ENCODE assay signal across 19 cellular contexts in genomic region chr3:43954321-43954720, GRCh38.
DNase-seq lines count a peak whose midpoint lies in the region; ATAC-seq, FAIRE-seq and TF ChIP-seq lines count a peak whose summit lies in the region.
"Had no signal": no experiment of that assay in that cellular context is flagged by ENCODE, and none has a peak within 500 bp of the region (broad histone marks: within the 10 kb centered on the region; RNA-seq: fewer than 3 reads in every experiment).

No MANE protein-coding gene starts in this region.

- POLR2A ChIA-PET in PC-3 (lab: Charles Lee; ENCODE audit: unreplicated experiment): no interaction called here

- peaks cover 9 to 49% (median 24%) of the 10 kb centered on the region in 10 experiments; a peak in 19 of 20 replicates for H3K4me1 ChIP-seq in BLaER1 treated with 17β-estradiol and CSF1 and Interleukin-3, amounts not matched to agents 10 nM and 100 nM
- peaks cover 14% of the 10 kb centered on the region for H3K4me1 ChIP-seq in PC-3 (ENCODE audit: insufficient read depth, low read length)
- peaks cover 12% of the 10 kb centered on the region for H3K4me1 ChIP-seq in skeletal muscle satellite cell (ENCODE audit: control insufficient read depth, insufficient read depth, low read length)

- TF ChIP-seq CTCF in PC-3 (conservative IDR thresholded peaks at IDR 0.05; ENCODE audit: low read depth, low read length): no peak

- H3K27ac ChIP-seq in BLaER1 treated with 17β-estradiol and CSF1 and Interleukin-3, amounts not matched to agents 10 nM and 100 nM: no peak overlapping the region; a peak in 1 of 22 replicates
- no peak overlapping the region for H3K27ac ChIP-seq in PC-3 (ENCODE audit: low read length)
- H3K27ac ChIP-seq: BLaER1 had no signal

- H3K9ac ChIP-seq in BLaER1 treated with 17β-estradiol and CSF1 and Interleukin-3, amounts not matched to agents 10 nM and 100 nM: no peak overlapping the region
- H3K9ac ChIP-seq in PC-3 (ENCODE audit: low read length): no peak overlapping the region
- H3K9ac ChIP-seq in skeletal muscle satellite cell (ENCODE audit: low read depth, low read length): no peak overlapping the region
- H3K9ac ChIP-seq: BLaER1 had no signal

- intact Hi-C loops in PC-3 (cut with micrococcal nuclease) (loop anchor here (10.0 kb wide), 1 partner anchor 80 kb away; no protein-coding TSS in a partner anchor), left colon (cut with DNase I, micrococcal nuclease) (no loop called here), sciatic nerve (cut with DNase I) (no loop called here)

- no peaks in the 10 kb centered on the region for H3K79me2 ChIP-seq in PC-3 (ENCODE audit: low read length)

- H2AFZ ChIP-seq in PC-3 (ENCODE audit: low read length): 0 out of 2 replicates have a peak overlapping the region, but pooled peaks have one; percentile 11

- FAIRE-seq in H54 (lab: Jason Lieb, UNC): no peak
- FAIRE-seq: D721Med, GM18507 had no signal

- H3K9me2 ChIP-seq in PC-3 (replicated peaks; ENCODE audit: low read length): 0 out of 2 replicates have a peak, but pooled peaks cover 3% of the 10 kb centered on the region

- ATAC-seq in PC-3: no peak
- ATAC-seq in left colon: peak; percentile 89
- no peak for ATAC-seq in sciatic nerve

- no peaks in the 10 kb centered on the region; a peak in 1 of 22 replicates for H4K20me1 ChIP-seq in BLaER1 treated with 17β-estradiol and CSF1 and Interleukin-3, amounts not matched to agents 10 nM and 100 nM
- no peaks in the 10 kb centered on the region for H4K20me1 ChIP-seq in PC-3 (ENCODE audit: low read length)
- H4K20me1 ChIP-seq: BLaER1 had no signal

- peak overlapping the region in 7 of 11 experiments; percentile 1 to 84 (median 47); a peak in 10 of 22 replicates for H3K4me2 ChIP-seq in BLaER1 treated with 17β-estradiol and CSF1 and Interleukin-3, amounts not matched to agents 10 nM and 100 nM
- H3K4me2 ChIP-seq in PC-3 (ENCODE audit: low read length): peak overlapping the region; percentile 67
- H3K4me2 ChIP-seq in skeletal muscle satellite cell (ENCODE audit: low read length): peak overlapping the region; percentile 73

- no peaks in the 10 kb centered on the region for H3K27me3 ChIP-seq in BLaER1 treated with 17β-estradiol and CSF1 and Interleukin-3, amounts not matched to agents 10 nM and 100 nM
- H3K27me3 ChIP-seq in PC-3 (ENCODE audit: low read length) (no peaks in the 10 kb centered on the region), skeletal muscle satellite cell (ENCODE audit: control insufficient read depth, insufficient read depth, low read length) (peaks cover 55% of the 10 kb centered on the region)
- H3K27me3 ChIP-seq: BLaER1 had no signal

- no peak overlapping the region for H3K4me3 ChIP-seq in BLaER1 treated with 17β-estradiol and CSF1 and Interleukin-3, amounts not matched to agents 10 nM and 100 nM
- H3K4me3 ChIP-seq in PC-3 (ENCODE audit: low read length) (no peak overlapping the region; the same call in 1 of the 2 replicates), skeletal muscle satellite cell (ENCODE audit: low read length) (no peak overlapping the region)
- H3K4me3 ChIP-seq: BLaER1 had no signal

- H3K9me3 ChIP-seq in BLaER1 treated with 17β-estradiol and CSF1 and Interleukin-3, amounts not matched to agents 10 nM and 100 nM (replicated peaks in 1 of 11): no peaks in the 10 kb centered on the region
- H3K9me3 ChIP-seq in PC-3 (ENCODE audit: low read length): no peaks in the 10 kb centered on the region
- H3K9me3 ChIP-seq in skeletal muscle satellite cell (replicated peaks; ENCODE audit: low read length): no peaks in the 10 kb centered on the region
- H3K9me3 ChIP-seq: BLaER1 had no signal

- CTCF ChIA-PET in PC-3 (lab: Charles Lee): interaction anchor here (1.0 kb wide), 1 partner anchor 99 kb away, joined by 4 read pairs; no protein-coding TSS in a partner anchor

- no TSS peak for BruUV-seq in PC-3 (replicated peaks; lab: Mats Ljungman, UMichigan)

- DNase-seq in PC-3: no peak
- no peak for DNase-seq in left colon
- no peak for DNase-seq in T-helper 9 cell
- DNase-seq in sciatic nerve (ENCODE audit: low spot score): no peak
- DNase-seq in H54 (ENCODE audit: insufficient read length, low spot score): no peak
- DNase-seq: CD4-positive, alpha-beta T cell; H7; KG1; MM.1S; NCI-H2029; NCI-H446 treated with DMSO at 0.1 percent for 48 hours; NCI-H526; NCI-H82; SIG-M5 had no signal

- H3F3A ChIP-seq in PC-3 (ENCODE audit: low read length, unreplicated experiment): no peaks in the 10 kb centered on the region

- TF ChIP-seq POLR2A in H54 (IDR thresholded peaks at IDR 0.05; ENCODE audit: low read depth, low read length): no peak

- H3K36me3 ChIP-seq in BLaER1 treated with 17β-estradiol and CSF1 and Interleukin-3, amounts not matched to agents 10 nM and 100 nM: no peaks in the 10 kb centered on the region
- no peaks in the 10 kb centered on the region for H3K36me3 ChIP-seq in PC-3 (ENCODE audit: low read depth, low read length)
- no peaks in the 10 kb centered on the region for H3K36me3 ChIP-seq in skeletal muscle satellite cell (ENCODE audit: insufficient read depth, low read length)
- H3K36me3 ChIP-seq: BLaER1 had no signal
